ENCODE assay signal across 15 cellular contexts in genomic region chr3:73765878-73766564, GRCh38.
DNase-seq lines count a peak whose midpoint lies in the region; ATAC-seq and TF ChIP-seq lines count a peak whose summit lies in the region.
"Had no signal": no experiment of that assay in that cellular context is flagged by ENCODE, and none has a peak within 500 bp of the region (broad histone marks: within the 10 kb centered on the region; RNA-seq: fewer than 3 reads in every experiment).

No MANE protein-coding gene starts in this region.

- H3K36me3 Mint-ChIP-seq in GM23338 (ENCODE audit: low read depth) (peaks cover 3% of the 10 kb centered on the region; the same call in 1 of the 3 replicates), WTC11 (peaks cover 9% of the 10 kb centered on the region; the same call in 1 of the 2 replicates)
- H3K36me3 Mint-ChIP-seq: activated naive CD4-positive, alpha-beta T cell treated with anti-CD3 and anti-CD28 coated beads, Interleukin-2, amount 50 U/mL, for 24 hours had no signal

- H3K36me3 ChIP-seq in GM23338 (ENCODE audit: insufficient read depth) = no peaks in the 10 kb centered on the region
- H3K36me3 ChIP-seq in stomach = no peaks in the 10 kb centered on the region

- H3K4me3 ChIP-seq in GM23338 (no peak overlapping the region), stomach (no peak overlapping the region)
- H3K4me3 ChIP-seq: mucosa of descending colon had no signal

- H4K20me1 ChIP-seq in GM23338 (replicated peaks; ENCODE audit: insufficient read depth) = no peaks in the 10 kb centered on the region

- DNase-seq in GM23338 (ENCODE audit: low spot score) (no peak), WTC11 (ENCODE audit: low spot score) (no peak), left ventricle myocardium superior (no peak), stomach (no peak), T-helper 9 cell (no peak), NCI-H510A (lab: John Stamatoyannopoulos, UW) (no peak), SK-N-DZ (ENCODE audit: low spot score) (no peak)
- DNase-seq: activated CD4-positive, alpha-beta T cell treated with anti-CD3 and anti-CD28 coated beads for 48 hours; Caco-2; cortex of kidney; mucosa of descending colon; NCI-H2107; stimulated activated CD4-positive, alpha-beta T cell treated with anti-CD3 and anti-CD28 coated beads, Interleukin-15, amount 100 ng/mL, for 24 hours had no signal

- no peaks in the 10 kb centered on the region for H3K79me2 ChIP-seq in GM23338 (replicated peaks; ENCODE audit: insufficient read depth)

- ATAC-seq in GM23338 (no peak), WTC11 (no peak), left ventricle myocardium superior (peak; percentile 56), GM18505 (IDR thresholded peaks at IDR 0.05; ENCODE audit: unreplicated experiment) (no peak)

- peak overlapping the region; percentile 68; the same call in 1 of the 2 replicates for H3K27ac ChIP-seq in GM23338 (ENCODE audit: low read depth)
- H3K27ac ChIP-seq in stomach = peak overlapping the region in 4 of 5 donors; percentile 63 to 80 (median 74)

- H3K4me1 Mint-ChIP-seq in GM23338 (peaks cover 53% of the 10 kb centered on the region), WTC11 (peaks cover 57% of the 10 kb centered on the region)

- no peaks in the 10 kb centered on the region for H3F3A ChIP-seq in GM23338 (replicated peaks; ENCODE audit: low read depth)

- intact Hi-C loops in left ventricle myocardium superior (cut with micrococcal nuclease) (no loop called here), stomach (cut with DNase I; ENCODE audit: low total_unique reads) (no loop called here)

- peaks cover 0 to 5% (median 0%) of the 10 kb centered on the region in 4 donors for H3K9me3 ChIP-seq in stomach
- H3K9me3 ChIP-seq: Caco-2, mucosa of descending colon had no signal

- 65 to 74% (median 69%) methylated on average over 6 of the region's 6 CpGs for WGBS in stomach, 5 donors

- H2AFZ ChIP-seq in GM23338 = 0 out of 2 replicates have a peak overlapping the region, but pooled peaks have one; percentile 48

- TF ChIP-seq EP300 in stomach (IDR thresholded peaks at IDR 0.05) = no peak

- H3K27me3 ChIP-seq in GM23338 (ENCODE audit: insufficient read depth) = no peaks in the 10 kb centered on the region
- no peaks in the 10 kb centered on the region for H3K27me3 ChIP-seq in stomach

- POLR2A ChIA-PET in WTC11 (lab: Charles Lee) = interaction anchor here (1.0 kb wide), 1 partner anchor 141 kb away, joined by 3 read pairs; no protein-coding TSS in a partner anchor

- no peaks in the 10 kb centered on the region for H3K9me2 ChIP-seq in GM23338 (ENCODE audit: insufficient read depth)

- H3K9me3 Mint-ChIP-seq in GM23338 (peaks cover 13% of the 10 kb centered on the region; the same call in 2 of the 3 replicates), WTC11 (peaks cover 22% of the 10 kb centered on the region)

- CTCF ChIA-PET in WTC11 (lab: Charles Lee) = interaction anchor here (0.7 kb wide), 1 partner anchor 268 kb away, joined by 3 read pairs; no protein-coding TSS in a partner anchor

- H3K27me3 Mint-ChIP-seq in GM23338 (ENCODE audit: insufficient read depth, low read depth, poor library complexity) (peaks cover 2% of the 10 kb centered on the region), WTC11 (ENCODE audit: low read depth) (no peaks in the 10 kb centered on the region)
- H3K27me3 Mint-ChIP-seq: activated naive CD4-positive, alpha-beta T cell treated with anti-CD3 and anti-CD28 coated beads, Interleukin-2, amount 50 U/mL, for 24 hours had no signal

- H3K4me3 Mint-ChIP-seq in GM23338 (no peak overlapping the region), WTC11 (no peak overlapping the region)
- H3K4me3 Mint-ChIP-seq: activated naive CD4-positive, alpha-beta T cell treated with anti-CD3 and anti-CD28 coated beads, Interleukin-2, amount 50 U/mL, for 24 hours had no signal

- H3K27ac Mint-ChIP-seq in GM23338 (no peak overlapping the region), WTC11 (0 out of 2 replicates have a peak overlapping the region, but pooled peaks have one; percentile 13)
- H3K27ac Mint-ChIP-seq: activated naive CD4-positive, alpha-beta T cell treated with anti-CD3 and anti-CD28 coated beads, Interleukin-2, amount 50 U/mL, for 24 hours had no signal

- 0 out of 2 replicates have a peak overlapping the region, but pooled peaks have one; percentile 25 for H3K4me2 ChIP-seq in GM23338

- TF ChIP-seq CTCF in GM23338 (conservative IDR thresholded peaks at IDR 0.05; ENCODE audit: low read depth in 2 of 2) (no peak), WTC11 (IDR thresholded peaks at IDR 0.05) (no peak), stomach (IDR thresholded peaks at IDR 0.05) (no peak)

- peaks cover 33% of the 10 kb centered on the region for H3K4me1 ChIP-seq in GM23338 (ENCODE audit: insufficient read depth)
- peaks cover 0 to 9% (median 4%) of the 10 kb centered on the region in 4 donors for H3K4me1 ChIP-seq in stomach
- H3K4me1 ChIP-seq: Caco-2 had no signal

- TF ChIP-seq POLR2A in stomach (IDR thresholded peaks at IDR 0.05) = no peak
- no peak for TF ChIP-seq POLR2A in GM18505 (IDR thresholded peaks at IDR 0.05; ENCODE audit: borderline replicate concordance, extremely low read depth, insufficient read depth, insufficient read length)

TF ChIP-seq in GM23338, 12 proteins besides CTCF, POLR2A, EP300 and RAD21 (continues in another document):
- no peak for TF ChIP-seq JUNB (IDR thresholded peaks at IDR 0.05; ENCODE audit: unreplicated experiment)
- no peak for TF ChIP-seq EZH2phosphoT487 (IDR thresholded peaks at IDR 0.05; ENCODE audit: unreplicated experiment)
- TF ChIP-seq EZH2 (IDR thresholded peaks at IDR 0.05; ENCODE audit: low read depth, unreplicated experiment) = no peak
- no peak for TF ChIP-seq POLR2AphosphoS5 (IDR thresholded peaks at IDR 0.05; ENCODE audit: low read depth)

TF ChIP-seq in WTC11, 78 proteins besides CTCF, POLR2A, EP300 and RAD21:
- TF ChIP-seq, protein P1, sequence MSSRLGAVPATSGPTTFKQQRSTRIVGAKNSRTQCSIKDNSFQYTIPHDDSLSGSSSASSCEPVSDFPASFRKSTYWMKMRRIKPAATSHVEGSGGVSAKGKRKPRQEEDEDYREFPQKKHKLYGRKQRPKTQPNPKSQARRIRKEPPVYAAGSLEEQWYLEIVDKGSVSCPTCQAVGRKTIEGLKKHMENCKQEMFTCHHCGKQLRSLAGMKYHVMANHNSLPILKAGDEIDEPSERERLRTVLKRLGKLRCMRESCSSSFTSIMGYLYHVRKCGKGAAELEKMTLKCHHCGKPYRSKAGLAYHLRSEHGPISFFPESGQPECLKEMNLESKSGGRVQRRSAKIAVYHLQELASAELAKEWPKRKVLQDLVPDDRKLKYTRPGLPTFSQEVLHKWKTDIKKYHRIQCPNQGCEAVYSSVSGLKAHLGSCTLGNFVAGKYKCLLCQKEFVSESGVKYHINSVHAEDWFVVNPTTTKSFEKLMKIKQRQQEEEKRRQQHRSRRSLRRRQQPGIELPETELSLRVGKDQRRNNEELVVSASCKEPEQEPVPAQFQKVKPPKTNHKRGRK (CRISPR knock-in tag; IDR thresholded peaks at IDR 0.05; ENCODE audit: borderline replicate concordance) = no peak
- TF ChIP-seq ZNF281 (CRISPR knock-in tag; IDR thresholded peaks at IDR 0.05) = no peak
- no peak for TF ChIP-seq ZNF121 (CRISPR knock-in tag; IDR thresholded peaks at IDR 0.05)
- TF ChIP-seq TP53 (CRISPR knock-in tag; IDR thresholded peaks at IDR 0.05) = no peak
- TF ChIP-seq, protein P2, sequence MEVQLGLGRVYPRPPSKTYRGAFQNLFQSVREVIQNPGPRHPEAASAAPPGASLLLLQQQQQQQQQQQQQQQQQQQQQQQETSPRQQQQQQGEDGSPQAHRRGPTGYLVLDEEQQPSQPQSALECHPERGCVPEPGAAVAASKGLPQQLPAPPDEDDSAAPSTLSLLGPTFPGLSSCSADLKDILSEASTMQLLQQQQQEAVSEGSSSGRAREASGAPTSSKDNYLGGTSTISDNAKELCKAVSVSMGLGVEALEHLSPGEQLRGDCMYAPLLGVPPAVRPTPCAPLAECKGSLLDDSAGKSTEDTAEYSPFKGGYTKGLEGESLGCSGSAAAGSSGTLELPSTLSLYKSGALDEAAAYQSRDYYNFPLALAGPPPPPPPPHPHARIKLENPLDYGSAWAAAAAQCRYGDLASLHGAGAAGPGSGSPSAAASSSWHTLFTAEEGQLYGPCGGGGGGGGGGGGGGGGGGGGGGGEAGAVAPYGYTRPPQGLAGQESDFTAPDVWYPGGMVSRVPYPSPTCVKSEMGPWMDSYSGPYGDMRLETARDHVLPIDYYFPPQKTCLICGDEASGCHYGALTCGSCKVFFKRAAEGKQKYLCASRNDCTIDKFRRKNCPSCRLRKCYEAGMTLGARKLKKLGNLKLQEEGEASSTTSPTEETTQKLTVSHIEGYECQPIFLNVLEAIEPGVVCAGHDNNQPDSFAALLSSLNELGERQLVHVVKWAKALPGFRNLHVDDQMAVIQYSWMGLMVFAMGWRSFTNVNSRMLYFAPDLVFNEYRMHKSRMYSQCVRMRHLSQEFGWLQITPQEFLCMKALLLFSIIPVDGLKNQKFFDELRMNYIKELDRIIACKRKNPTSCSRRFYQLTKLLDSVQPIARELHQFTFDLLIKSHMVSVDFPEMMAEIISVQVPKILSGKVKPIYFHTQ (CRISPR knock-in tag; IDR thresholded peaks at IDR 0.05) = no peak
